18 cellular contexts compared by ENCODE assay signal in genomic region chr5:5511904-5512416, GRCh38.
DNase-seq lines count a peak whose midpoint lies in the region; ATAC-seq, FAIRE-seq and TF ChIP-seq lines count a peak whose summit lies in the region.
"Had no signal": no experiment of that assay in that cellular context is flagged by ENCODE, and none has a peak within 500 bp of the region (broad histone marks: within the 10 kb centered on the region; RNA-seq: fewer than 3 reads in every experiment).

No MANE protein-coding gene starts in this region.

- no peak overlapping the region for H4K5ac ChIP-seq in H9 (ENCODE audit: insufficient read length, low read depth, low read length)

- H3K9me3 Mint-ChIP-seq in H9 = peaks cover 29 to 39% of the 10 kb centered on the region in 2 experiments
- H3K9me3 Mint-ChIP-seq: CD4-positive, alpha-beta memory T cell had no signal

- no peaks in the 10 kb centered on the region for H3K79me2 ChIP-seq in H9 (ENCODE audit: insufficient read depth, low read length)
- no peaks in the 10 kb centered on the region for H3K79me2 ChIP-seq in K562 (ENCODE audit: control insufficient read depth, insufficient read depth, low read length)

- H3K4me3 Mint-ChIP-seq in H9 = no peak overlapping the region
- H3K4me3 Mint-ChIP-seq: CD4-positive, alpha-beta memory T cell had no signal

- H3K9me3 ChIP-seq in H9 (ENCODE audit: control insufficient read depth, low read depth, low read length) = peaks cover 9% of the 10 kb centered on the region
- no peaks in the 10 kb centered on the region for H3K9me3 ChIP-seq in K562 (replicated peaks; ENCODE audit: control insufficient read depth, insufficient read depth, low read depth, low read length)
- no peaks in the 10 kb centered on the region for H3K9me3 ChIP-seq in kidney (ENCODE audit: control insufficient read depth in 1 of 2, low read length in 2 of 2)
- H3K9me3 ChIP-seq in testis = no peaks in the 10 kb centered on the region

- no peak overlapping the region for H3K23ac ChIP-seq in H9 (ENCODE audit: insufficient read length, low read depth, low read length)

- no peak overlapping the region for H2BK5ac ChIP-seq in H9 (ENCODE audit: insufficient read length, low read length)

- H3K23me2 ChIP-seq in H9 (ENCODE audit: insufficient read length, low read depth, low read length, poor library complexity, severe bottlenecking) = no peaks in the 10 kb centered on the region

- TF ChIP-seq RAD21 in K562 (CRISPR knock-in tag; conservative IDR thresholded peaks at IDR 0.05 in 1 of 2, IDR thresholded peaks at IDR 0.05 in 1 of 2) = no peak

- no CpG with 5 or more reads among the region's 11 CpGs for WGBS in H9 (ENCODE audit: extremely low coverage, insufficient read length, low lambda C conversion rate)
- under 1% methylated on average over 11 of the region's 11 CpGs for WGBS in K562 (ENCODE audit: insufficient coverage, low coverage, missing lambda C conversion rate)
- WGBS in testis, 2 donors = 89 to 92% methylated on average over 11 of the region's 11 CpGs

- no peak overlapping the region for H2BK120ac ChIP-seq in H9 (ENCODE audit: low read depth, low read length, poor library complexity, severe bottlenecking)

- no peaks in the 10 kb centered on the region for H3K4me1 ChIP-seq in H9 (ENCODE audit: insufficient read depth, low read length)
- H3K4me1 ChIP-seq in K562 (replicated peaks in 1 of 2; ENCODE audit: control insufficient read depth in 2 of 2, insufficient read depth in 2 of 2, low read length in 2 of 2) = no peaks in the 10 kb centered on the region
- no peaks in the 10 kb centered on the region for H3K4me1 ChIP-seq in kidney (ENCODE audit: control insufficient read depth in 1 of 2, insufficient read depth in 1 of 2, low read depth in 1 of 2, low read length in 2 of 2)
- H3K4me1 ChIP-seq in testis = no peaks in the 10 kb centered on the region

- no peak for TF ChIP-seq EP300 in K562 (IDR thresholded peaks at IDR 0.05; ENCODE audit: low read length)

- H2BK15ac ChIP-seq in H9 (ENCODE audit: low read depth, low read length) = no peak overlapping the region

- H3K9ac ChIP-seq in H9 (ENCODE audit: extremely low read depth, insufficient read length, low read length) = no peak overlapping the region
- H3K9ac ChIP-seq in K562 (ENCODE audit: insufficient read depth in 1 of 2, low read depth in 2 of 2, low read length in 2 of 2) = no peak overlapping the region
- H3K9ac ChIP-seq in kidney (ENCODE audit: low read length in 2 of 2) = no peak overlapping the region

- H3K27ac ChIP-seq in H9 (ENCODE audit: insufficient read length, low read depth, low read length) = no peak overlapping the region
- no peak overlapping the region for H3K27ac ChIP-seq in K562 (ENCODE audit: extremely low read depth, low read depth, low read length)
- no peak overlapping the region for H3K27ac ChIP-seq in kidney (ENCODE audit: low read depth in 2 of 2, low read length in 2 of 2)
- H3K27ac ChIP-seq in testis = no peak overlapping the region

- H2BK12ac ChIP-seq in H9 (ENCODE audit: insufficient read length, low read depth, low read length) = no peak overlapping the region

- no peak overlapping the region for H3T11ph ChIP-seq in H9 (ENCODE audit: low read length)

- no peak overlapping the region for H3K4me3 ChIP-seq in K562
- no peak overlapping the region for H3K4me3 ChIP-seq in kidney (ENCODE audit: low read length in 2 of 2)
- no peak overlapping the region for H3K4me3 ChIP-seq in testis

- H3K18ac ChIP-seq in H9 (ENCODE audit: insufficient read length, low read depth, low read length) = no peak overlapping the region

- no peaks in the 10 kb centered on the region for H3K79me1 ChIP-seq in H9 (ENCODE audit: insufficient read depth, low read depth, low read length, poor library complexity, severe bottlenecking)

- no peak overlapping the region for H4K8ac ChIP-seq in H9 (replicated peaks; ENCODE audit: insufficient read length, low read depth, low read length)

- H2BK20ac ChIP-seq in H9 (ENCODE audit: low read depth, low read length, poor library complexity, severe bottlenecking) = peak overlapping the region; percentile 45

- no peak for TF ChIP-seq POLR2A in K562 (conservative IDR thresholded peaks at IDR 0.05)
- no peak for TF ChIP-seq POLR2A in testis (IDR thresholded peaks at IDR 0.05)

- BruUV-seq in K562 (replicated peaks; lab: Mats Ljungman, UMichigan) = no TSS peak

- no peak overlapping the region for H2AFZ ChIP-seq in H9 (ENCODE audit: low read length)
- H2AFZ ChIP-seq in K562 (ENCODE audit: low read depth, low read length) = no peak overlapping the region

- TF ChIP-seq CTCF in H9 (conservative IDR thresholded peaks at IDR 0.05) (no peak), K562 (IDR thresholded peaks at IDR 0.05 in 2 of 3, conservative IDR thresholded peaks at IDR 0.05 in 1 of 3; ENCODE audit: insufficient read depth in 2 of 3, low read depth in 1 of 3, low read length in 3 of 3) (no peak), kidney (IDR thresholded peaks at IDR 0.05; ENCODE audit: borderline replicate concordance, extremely low read depth, insufficient read depth) (no peak), testis (IDR thresholded peaks at IDR 0.05) (no peak)

- no peak overlapping the region for H3K4ac ChIP-seq in H9 (ENCODE audit: low read depth, low read length)

- H4K91ac ChIP-seq in H9 (ENCODE audit: insufficient read length, low read depth, low read length) = no peak overlapping the region

- H2AK5ac ChIP-seq in H9 (ENCODE audit: insufficient read length, low read length) = no peak overlapping the region

- H3K56ac ChIP-seq in H9 (ENCODE audit: insufficient read length, low read depth, low read length) = no peak overlapping the region

- H4K20me1 ChIP-seq in H9 (ENCODE audit: control insufficient read depth, insufficient read depth, insufficient read length) (no peaks in the 10 kb centered on the region), K562 (replicated peaks; ENCODE audit: control insufficient read depth, insufficient read depth, low read length) (0 out of 2 replicates have a peak, but pooled peaks cover 2% of the 10 kb centered on the region)

- ATAC-seq in K562 = 0 out of 3 replicates have a peak, but pooled peaks have one; percentile 20
- ATAC-seq in GM21381 (IDR thresholded peaks at IDR 0.05; ENCODE audit: unreplicated experiment) = no peak
- ATAC-seq: HCT116 had no signal

- H3K14ac ChIP-seq in H9 (ENCODE audit: insufficient read depth, low read length) = no peak overlapping the region

- peaks cover 27 to 36% (median 28%) of the 10 kb centered on the region in 3 experiments for H3K36me3 Mint-ChIP-seq in H9 (ENCODE audit: insufficient read depth in 1 of 3, low read depth in 3 of 3)
- H3K36me3 Mint-ChIP-seq: CD4-positive, alpha-beta memory T cell had no signal

- POLR2A ChIA-PET in K562 (lab: Yijun Ruan, JAX) = interaction anchor here (0.5 kb wide), 1 partner anchor 356 kb away, joined by 3 read pairs; no protein-coding TSS in a partner anchor

- H3K27me3 ChIP-seq in H9 (ENCODE audit: insufficient read depth, low read length) (no peaks in the 10 kb centered on the region), K562 (ENCODE audit: control insufficient read depth in 2 of 2, insufficient read depth in 2 of 2, low read length in 2 of 2) (peaks cover 16 to 34% of the 10 kb centered on the region in 2 experiments), testis (no peaks in the 10 kb centered on the region)

- CTCF ChIA-PET in K562 (lab: Yijun Ruan, JAX; ENCODE audit: low intra/inter-chr PET ratio) = no interaction called here

- H3K36me3 ChIP-seq in K562 (ENCODE audit: control insufficient read depth, insufficient read depth, low read length) = no peaks in the 10 kb centered on the region
- H3K36me3 ChIP-seq in kidney (ENCODE audit: control insufficient read depth in 1 of 2, insufficient read depth in 2 of 2, low read length in 2 of 2) = no peaks in the 10 kb centered on the region
- H3K36me3 ChIP-seq in testis (ENCODE audit: low read depth, missing control alignments) = no peaks in the 10 kb centered on the region

- no peaks in the 10 kb centered on the region for H3K9me1 ChIP-seq in K562 (ENCODE audit: control insufficient read depth, insufficient read depth, low read length)

- intact Hi-C loops in K562 (cut with micrococcal nuclease) (no loop called here), kidney (cut with DNase I) (no loop called here), testis (cut with DNase I; ENCODE audit: low total_unique reads) (no loop called here)

- peak overlapping the region in 1 of 3 experiments; percentile 38; a peak in 1 of 7 replicates for H3K27ac Mint-ChIP-seq in H9
- H3K27ac Mint-ChIP-seq: CD4-positive, alpha-beta memory T cell had no signal

- FAIRE-seq in K562 (lab: Jason Lieb, UNC) (no peak), kidney (lab: Jason Lieb, UNC) (no peak), urothelium cell line (lab: Jason Lieb, UNC) (peak; percentile 40)
- FAIRE-seq: GM12891, GM18507 had no signal

- H3K4me2 ChIP-seq in H9 (ENCODE audit: insufficient read depth, insufficient read length, low read length) = no peak overlapping the region
- H3K4me2 ChIP-seq in K562 (ENCODE audit: insufficient read depth, low read length) = no peak overlapping the region

- in situ Hi-C loops in K562 (cut with MboI) = no loop called here

- H3K4me1 Mint-ChIP-seq in H9 = peaks cover 3 to 6% of the 10 kb centered on the region in 2 experiments; a peak in 1 of 4 replicates
- H3K4me1 Mint-ChIP-seq: CD4-positive, alpha-beta memory T cell had no signal

- peaks cover 4% of the 10 kb centered on the region for H3K27me3 Mint-ChIP-seq in H9 (ENCODE audit: low read depth)

- DNase-seq in H9 (no peak), K562 (ENCODE audit: extremely low read depth in 1 of 4, low spot score in 3 of 4) (no peak), kidney (peak; percentile 47), urothelium cell line (ENCODE audit: low spot score) (no peak), testis (no peak)
- DNase-seq: C1 segment of cervical spinal cord; Calu3; CD4-positive, alpha-beta memory T cell; COR-L47; DMS53; DMS79 treated with DMSO at 0.1 percent for 48 hours; GF-D8; GOT3; H7 had no signal

TF ChIP-seq in K562, 482 proteins besides CTCF, POLR2A, EP300 and RAD21 (continues in another document):
- no peak for TF ChIP-seq ZNF780A (CRISPR knock-in tag; IDR thresholded peaks at IDR 0.05)
- no peak for TF ChIP-seq HOXB6 (CRISPR knock-in tag; IDR thresholded peaks at IDR 0.05; ENCODE audit: borderline replicate concordance)
- no peak for TF ChIP-seq SMAD1 (IDR thresholded peaks at IDR 0.05; ENCODE audit: low read depth, low read length, partially characterized antibody)
